In the genomic region with DNA sequence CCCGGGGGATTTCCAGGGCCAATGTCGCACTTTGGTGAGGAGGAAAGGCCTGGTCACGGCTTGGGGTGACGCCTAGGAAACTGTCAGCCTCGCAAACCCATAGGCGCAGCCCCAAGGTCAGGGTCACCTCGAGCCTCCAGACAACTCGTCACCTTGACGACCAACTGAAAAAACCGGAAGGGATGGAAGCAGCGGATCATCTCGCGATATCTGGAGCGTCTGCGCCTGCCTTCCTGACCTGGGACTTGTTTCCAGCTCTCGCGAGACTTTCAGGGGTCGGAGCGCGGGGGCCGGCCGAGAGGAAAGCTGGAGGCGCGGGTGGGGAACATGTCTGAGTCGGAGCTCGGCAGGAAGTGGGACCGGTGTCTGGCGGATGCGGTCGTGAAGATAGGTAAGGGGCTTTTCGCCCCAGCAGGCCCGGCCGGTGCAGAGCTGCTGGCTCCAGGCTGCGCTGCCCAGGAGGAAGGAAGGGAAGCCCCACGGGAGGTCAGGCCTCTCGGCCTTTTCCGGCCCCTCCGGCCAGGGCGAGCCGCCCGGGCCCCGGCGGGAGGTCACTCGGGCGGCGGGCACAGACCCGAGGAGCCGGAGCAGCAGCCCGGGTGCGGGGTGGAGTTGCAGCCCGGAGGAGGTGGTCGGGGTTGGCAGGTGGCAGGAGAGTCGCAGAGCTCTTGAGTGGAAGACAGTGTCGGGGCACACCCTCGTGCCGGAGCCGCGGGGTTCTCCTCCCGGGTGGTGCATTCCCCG, we compare ENCODE assay signal across 8 cellular contexts. TPM values are rescaled to one million over a fixed set of nuclear protein-coding genes. Genes with fewer than 3 reads are reported as not detected.
DNase-seq lines count a peak whose midpoint lies in the region; ATAC-seq and TF ChIP-seq lines count a peak whose summit lies in the region.

No MANE protein-coding gene starts in this region.

- H3K23ac ChIP-seq in mesendoderm (ENCODE audit: low read length) = no peak overlapping the region

- H3K27me3 Mint-ChIP-seq in Calu3 (ENCODE audit: unreplicated experiment) = no peaks in the 10 kb centered on the region
- H3K27me3 Mint-ChIP-seq in endodermal cell (ENCODE audit: insufficient read depth) = no peaks in the 10 kb centered on the region

- H3K9me3 Mint-ChIP-seq in Calu3 (ENCODE audit: low read depth, unreplicated experiment) (no peaks in the 10 kb centered on the region), endodermal cell (no peaks in the 10 kb centered on the region)

- H2BK120ac ChIP-seq in mesendoderm (ENCODE audit: low read depth, low read length) = peak overlapping the region; percentile 14

- peak; percentile 82 for ATAC-seq in GM21423 (IDR thresholded peaks at IDR 0.05; ENCODE audit: unreplicated experiment)

- peak overlapping the region; percentile 93 for H3K56ac ChIP-seq in mesendoderm (ENCODE audit: low read length)

- peak overlapping the region; percentile 88 for H3K4me2 ChIP-seq in mesendoderm (ENCODE audit: low read length)

- H3K36me3 ChIP-seq in HUES48 (ENCODE audit: control insufficient read depth, insufficient read depth, low read length) (peaks cover 6% of the 10 kb centered on the region; the same call in 1 of the 2 replicates), NT2/D1 (ENCODE audit: insufficient read depth, insufficient read length, low read length) (peaks cover 22% of the 10 kb centered on the region), endodermal cell (ENCODE audit: control insufficient read depth, insufficient read depth, low read length) (peaks cover 12% of the 10 kb centered on the region), mesendoderm (ENCODE audit: control insufficient read depth, insufficient read depth, low read length) (no peaks in the 10 kb centered on the region)

- H3K79me1 ChIP-seq in mesendoderm (ENCODE audit: low read length) = peaks cover 11% of the 10 kb centered on the region

- H3K9ac ChIP-seq in HUES48 (ENCODE audit: low read depth, low read length) (peak overlapping the region; percentile 85), NT2/D1 (ENCODE audit: insufficient read length, low read depth) (peak overlapping the region; percentile 96), endodermal cell (ENCODE audit: extremely low read depth, low read length, poor library complexity, severe bottlenecking) (peak overlapping the region; percentile 93), mesendoderm (ENCODE audit: low read length) (peak overlapping the region; percentile 85)

- H2AK5ac ChIP-seq in mesendoderm (ENCODE audit: low read length) = no peak overlapping the region

- no peak overlapping the region for H2BK15ac ChIP-seq in mesendoderm (replicated peaks; ENCODE audit: low read depth)

- no peaks in the 10 kb centered on the region for H3K27me3 ChIP-seq in HUES48 (ENCODE audit: control insufficient read depth, insufficient read depth, low read length)
- H3K27me3 ChIP-seq in NT2/D1 (ENCODE audit: insufficient read depth, insufficient read length) = no peaks in the 10 kb centered on the region
- H3K27me3 ChIP-seq in endodermal cell (ENCODE audit: control insufficient read depth, insufficient read depth, low read length, poor library complexity, severe bottlenecking) = no peaks in the 10 kb centered on the region
- no peaks in the 10 kb centered on the region for H3K27me3 ChIP-seq in mesendoderm (ENCODE audit: insufficient read depth, low read length, poor library complexity)

- DNase-seq in Calu3 = peak; percentile 90
- peak; percentile 92 for DNase-seq in NT2/D1 (ENCODE audit: low read depth, low spot score)
- peak; percentile 94 for DNase-seq in activated CD8-positive, alpha-beta memory T cell treated with anti-CD3 and anti-CD28 coated beads, Interleukin-2, amount 50 U/mL, for 24 hours (ENCODE audit: extremely low read depth)
- DNase-seq in endodermal cell = peak; percentile 98
- DNase-seq in mesendoderm = peak; percentile 99
- peak; percentile 96 for DNase-seq in stimulated activated CD8-positive, alpha-beta memory T cell treated with anti-CD3 and anti-CD28 coated beads, Interleukin-12 subunit alpha, Interleukin-12 subunit beta, amount 100 ng/mL, for 4 hours (ENCODE audit: low read depth)

- peaks cover 42% of the 10 kb centered on the region for H3K79me2 ChIP-seq in mesendoderm (ENCODE audit: control insufficient read depth, insufficient read depth, low read length)

- H3K4me1 Mint-ChIP-seq in Calu3 (ENCODE audit: low read depth, unreplicated experiment) = peaks cover 25% of the 10 kb centered on the region
- H3K4me1 Mint-ChIP-seq in endodermal cell = peaks cover 13% of the 10 kb centered on the region

- peak overlapping the region; percentile 96 for H3K27ac Mint-ChIP-seq in Calu3 (ENCODE audit: unreplicated experiment)
- H3K27ac Mint-ChIP-seq in endodermal cell = peak overlapping the region; percentile 99

- H3K4ac ChIP-seq in mesendoderm (ENCODE audit: low read depth, low read length) = peak overlapping the region; percentile 88

- H2BK5ac ChIP-seq in mesendoderm (ENCODE audit: low read length) = no peak overlapping the region

- intact Hi-C loops in Calu3 (cut with micrococcal nuclease; ENCODE audit: unreplicated experiment) = no loop called here

- no peak overlapping the region for H4K8ac ChIP-seq in mesendoderm (ENCODE audit: low read depth, low read length)

- no TSS peak for BruUV-seq in Calu3 (replicated peaks; lab: Mats Ljungman, UMichigan)

- H3K18ac ChIP-seq in mesendoderm (ENCODE audit: low read length) = peak overlapping the region; percentile 85

- H3K4me3 Mint-ChIP-seq in Calu3 (ENCODE audit: low read depth, unreplicated experiment) (peak overlapping the region; percentile 92), endodermal cell (peak overlapping the region; percentile 99)

- peak overlapping the region; percentile 42 for H4K5ac ChIP-seq in mesendoderm (ENCODE audit: low read length)

- H3K27ac ChIP-seq in HUES48 (ENCODE audit: low read depth, low read length) (peak overlapping the region; percentile 87), endodermal cell (ENCODE audit: low read depth, low read length) (peak overlapping the region; percentile 79), mesendoderm (ENCODE audit: low read depth, low read length) (peak overlapping the region; percentile 86)

- WGBS in endodermal cell (ENCODE audit: insufficient coverage in 1 of 2, insufficient read length in 1 of 2), 2 experiments = 0% methylated on average over 11 to 60 of the region's 60 CpGs
- WGBS in mesendoderm (ENCODE audit: extremely low coverage, insufficient coverage, low lambda C conversion rate) = no CpG with 5 or more reads among the region's 60 CpGs

- CTCF ChIA-PET in Calu3 (lab: Charles Lee) = no interaction called here

- TF ChIP-seq CTCF in Calu3 (IDR thresholded peaks at IDR 0.05; ENCODE audit: unreplicated experiment) (no peak), endodermal cell (conservative IDR thresholded peaks at IDR 0.05) (no peak)

- H3K36me3 Mint-ChIP-seq in Calu3 (ENCODE audit: insufficient read depth, unreplicated experiment) (peaks cover 42% of the 10 kb centered on the region), endodermal cell (ENCODE audit: low read depth) (peaks cover 9% of the 10 kb centered on the region)

- H3K4me3 ChIP-seq in HUES48 (ENCODE audit: low read depth, low read length) = peak overlapping the region; percentile 83
- H3K4me3 ChIP-seq in NT2/D1 (ENCODE audit: insufficient read length, low read depth) = peak overlapping the region; percentile 81
- peak overlapping the region; percentile 89 for H3K4me3 ChIP-seq in endodermal cell (ENCODE audit: low read length)
- peak overlapping the region; percentile 80 for H3K4me3 ChIP-seq in mesendoderm (ENCODE audit: low read length)

- H3K9me3 ChIP-seq in HUES48 (ENCODE audit: control insufficient read depth, insufficient read depth, low read length) = no peaks in the 10 kb centered on the region
- H3K9me3 ChIP-seq in NT2/D1 (ENCODE audit: insufficient read depth, low read length) = no peaks in the 10 kb centered on the region
- no peaks in the 10 kb centered on the region for H3K9me3 ChIP-seq in endodermal cell (ENCODE audit: control insufficient read depth, low read length)

- H3K4me1 ChIP-seq in HUES48 (ENCODE audit: control insufficient read depth, insufficient read depth, low read length) = peaks cover 11% of the 10 kb centered on the region
- H3K4me1 ChIP-seq in NT2/D1 (ENCODE audit: insufficient read depth, insufficient read length) = no peaks in the 10 kb centered on the region
- peaks cover 4% of the 10 kb centered on the region for H3K4me1 ChIP-seq in endodermal cell (ENCODE audit: control insufficient read depth, insufficient read depth, low read length)
- H3K4me1 ChIP-seq in mesendoderm (ENCODE audit: control insufficient read depth, low read depth, low read length) = no peaks in the 10 kb centered on the region

RNA-seq across cellular contexts. Expression of gene NBL1, which starts 47.2 kb away (rescaled TPM):
- 100 and 112 TPM in 2 replicates for total RNA-seq in Calu3 (2022)
- total RNA-seq in endodermal cell = 10 to 100 TPM; 13.7 to 32.4 TPM
- 17.1 TPM for polyA plus RNA-seq in endodermal cell (2013, experiment 1 of 2)
- 17.1 TPM for polyA plus RNA-seq in endodermal cell (2013, experiment 2 of 2)
- polyA plus RNA-seq in mesendoderm (2013, experiment 1 of 2) = 4.2 TPM
- polyA plus RNA-seq in mesendoderm (2013, experiment 2 of 2) = 4.6 TPM

Comparison
In these comparisons a context has a peak if more than half of its experiments do, and no peak if none do; other contexts are left out.
1. Peak in every context shown above with its lines: DNase-seq, ATAC-seq, H3K4me3 ChIP-seq and H3K27ac ChIP-seq.